In the genomic region with DNA sequence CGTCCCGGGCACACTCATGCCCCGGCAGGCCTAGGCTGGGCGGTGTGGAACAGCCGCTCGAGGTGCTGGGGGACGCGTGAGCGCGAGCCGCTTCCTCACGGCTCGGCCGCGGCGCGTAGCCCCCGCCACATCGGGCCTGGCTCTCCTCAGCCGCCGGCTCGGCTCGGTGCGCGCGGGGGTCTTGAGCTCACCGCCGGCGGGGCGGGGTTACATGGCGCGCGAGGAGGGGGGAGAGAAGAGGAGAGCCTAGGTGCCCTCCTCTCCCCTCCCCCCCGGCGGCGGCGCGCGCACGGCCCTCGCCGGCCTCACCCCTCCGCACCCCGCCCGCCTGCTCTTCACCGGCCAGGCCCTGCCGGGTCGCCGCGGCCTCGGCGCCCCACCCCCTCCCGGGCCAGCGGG, we compare ENCODE assay signal across 8 cellular contexts. TPM values are rescaled to one million over a fixed set of nuclear protein-coding genes. Genes with fewer than 3 reads are reported as not detected.
A peak's percentile ranks its signal among the peaks of the same experiment; 100 is the strongest.
DNase-seq lines count a peak whose midpoint lies in the region; ATAC-seq and TF ChIP-seq lines count a peak whose summit lies in the region.

No MANE protein-coding gene starts in this region.

- no peaks in the 10 kb centered on the region for H3K27me3 Mint-ChIP-seq in CD4-positive, alpha-beta memory T cell
- no peaks in the 10 kb centered on the region for H3K27me3 Mint-ChIP-seq in activated T-helper 2 cell treated with anti-CD3 and anti-CD28 coated beads, Interferon-gamma antibody, Interleukin-2, Interleukin-4, amounts not matched to agents 10 μg/mL and 5 μg/mL and 100 μg/mL, durations not matched to agents 14 hours and 24 hours and 36 hours (ENCODE audit: low read depth)
- no peaks in the 10 kb centered on the region for H3K27me3 Mint-ChIP-seq in neural crest cell (ENCODE audit: low read depth)

- peaks cover 48% of the 10 kb centered on the region for H3K4me1 ChIP-seq in CD4-positive, alpha-beta memory T cell (ENCODE audit: insufficient read depth, low read length)
- H3K4me1 ChIP-seq in Panc1 (ENCODE audit: control insufficient read depth, insufficient read depth, low read length) (no peaks in the 10 kb centered on the region), subcutaneous abdominal adipose tissue (ENCODE audit: control insufficient read depth in 5 of 5, insufficient read depth in 5 of 5, low read length in 5 of 5) (peaks cover 0 to 32% (median 29%) of the 10 kb centered on the region in 5 donors)

- H3K4me3 Mint-ChIP-seq in CD4-positive, alpha-beta memory T cell, result peak overlapping the region; percentile 92 to 98 (median 96)
- H3K4me3 Mint-ChIP-seq in activated T-helper 2 cell treated with anti-CD3 and anti-CD28 coated beads, Interferon-gamma antibody, Interleukin-2, Interleukin-4, amounts not matched to agents 10 μg/mL and 5 μg/mL and 100 μg/mL, durations not matched to agents 14 hours and 24 hours and 36 hours (ENCODE audit: low read depth), result peak overlapping the region; percentile 89
- peak overlapping the region; percentile 99 for H3K4me3 Mint-ChIP-seq in neural crest cell

- CTCF ChIA-PET in CD4-positive, alpha-beta memory T cell (lab: Charles Lee; ENCODE audit: partially characterized antibody), result interaction anchor here (0.9 to 1.2 kb wide), 4 partner anchors 16 to 381 kb away, joined by 3 to 8 read pairs (median 4); partner anchors contain the start of gene ERMP1
- CTCF ChIA-PET in Panc1 (lab: Charles Lee), result no interaction called here

- in situ Hi-C loops in Panc1 (cut with HindIII; ENCODE audit: low pct_unique_long_range_greater_than_20kb, low sequenced_read_pairs), result no loop called here

- POLR2A ChIA-PET in CD4-positive, alpha-beta memory T cell (lab: Charles Lee; ENCODE audit: partially characterized antibody), result interaction anchor here (0.6 to 4.0 kb wide), 23 partner anchors 8 to 1328 kb away, joined by 3 to 26 read pairs (median 5); partner anchors contain the start of genes CDC37L1, ERMP1, KDM4C and PLGRKT
- POLR2A ChIA-PET in Panc1 (lab: Charles Lee), result no interaction called here

- H3K36me3 Mint-ChIP-seq in CD4-positive, alpha-beta memory T cell, result peaks cover 13 to 30% of the 10 kb centered on the region in 2 donors
- H3K36me3 Mint-ChIP-seq in activated T-helper 2 cell treated with anti-CD3 and anti-CD28 coated beads, Interferon-gamma antibody, Interleukin-2, Interleukin-4, amounts not matched to agents 10 μg/mL and 5 μg/mL and 100 μg/mL, durations not matched to agents 14 hours and 24 hours and 36 hours (ENCODE audit: low read depth), result peaks cover 45% of the 10 kb centered on the region
- H3K36me3 Mint-ChIP-seq in neural crest cell (ENCODE audit: low read depth), result peaks cover 16% of the 10 kb centered on the region

- no TSS peak for BruUV-seq in Panc1 (replicated peaks; lab: Mats Ljungman, UMichigan)

- peak; percentile 50 for ATAC-seq in GM19452 (IDR thresholded peaks at IDR 0.05; ENCODE audit: unreplicated experiment)
- peak; percentile 24 for ATAC-seq in HG03565 (IDR thresholded peaks at IDR 0.05; ENCODE audit: unreplicated experiment)
- peak; percentile 82 for ATAC-seq in Panc1

- H3K4me1 Mint-ChIP-seq in CD4-positive, alpha-beta memory T cell, result peaks cover 23 to 70% (median 44%) of the 10 kb centered on the region in 4 donors
- H3K4me1 Mint-ChIP-seq in activated T-helper 2 cell treated with anti-CD3 and anti-CD28 coated beads, Interferon-gamma antibody, Interleukin-2, Interleukin-4, amounts not matched to agents 10 μg/mL and 5 μg/mL and 100 μg/mL, durations not matched to agents 14 hours and 24 hours and 36 hours (ENCODE audit: low read depth), result peaks cover 48% of the 10 kb centered on the region
- peaks cover 49% of the 10 kb centered on the region for H3K4me1 Mint-ChIP-seq in neural crest cell

- DNase-seq in CD4-positive, alpha-beta memory T cell, result peak in 4 of 5 donors; percentile 81 to 86 (median 82)
- DNase-seq in Panc1 (ENCODE audit: low read depth, low spot score) (no peak), fibroblast of the conjunctiva (ENCODE audit: low read depth) (peak; percentile 24), neural crest cell (ENCODE audit: low read depth, low spot score) (peak; percentile 75)
- peak; percentile 72 for DNase-seq in activated T-helper 2 cell treated with anti-CD3 and anti-CD28 coated beads, Interferon-gamma antibody, Interleukin-2, Interleukin-4, amounts not matched to agents 10 μg/mL and 5 μg/mL and 100 μg/mL, durations not matched to agents 14 hours and 24 hours and 36 hours (ENCODE audit: low spot score)

- TF ChIP-seq CTCF in Panc1 (IDR thresholded peaks at IDR 0.05) (no peak), neural crest cell (conservative IDR thresholded peaks at IDR 0.05) (no peak)

- peak overlapping the region; percentile 83 for H3K27ac ChIP-seq in CD4-positive, alpha-beta memory T cell (ENCODE audit: low read depth, low read length)
- H3K27ac ChIP-seq in Panc1 (ENCODE audit: low read length), result no peak overlapping the region; the same call in 1 of the 2 replicates
- H3K27ac ChIP-seq in subcutaneous abdominal adipose tissue (ENCODE audit: low read depth, low read length), result peak overlapping the region; percentile 83

- H3K36me3 ChIP-seq in CD4-positive, alpha-beta memory T cell (ENCODE audit: insufficient read depth, low read length), result peaks cover 4% of the 10 kb centered on the region
- no peaks in the 10 kb centered on the region for H3K36me3 ChIP-seq in Panc1 (ENCODE audit: control insufficient read depth, insufficient read depth, low read length)
- H3K36me3 ChIP-seq in subcutaneous abdominal adipose tissue (ENCODE audit: control insufficient read depth in 5 of 5, insufficient read depth in 5 of 5, low read length in 5 of 5), result peaks cover 0 to 10% (median 3%) of the 10 kb centered on the region in 5 donors

- peaks cover 0 to 7% (median 0%) of the 10 kb centered on the region in 8 donors for H3K9me3 Mint-ChIP-seq in CD4-positive, alpha-beta memory T cell
- H3K9me3 Mint-ChIP-seq in activated T-helper 2 cell treated with anti-CD3 and anti-CD28 coated beads, Interferon-gamma antibody, Interleukin-2, Interleukin-4, amounts not matched to agents 10 μg/mL and 5 μg/mL and 100 μg/mL, durations not matched to agents 14 hours and 24 hours and 36 hours, result no peaks in the 10 kb centered on the region
- H3K9me3 Mint-ChIP-seq in neural crest cell, result no peaks in the 10 kb centered on the region

- H3K9me3 ChIP-seq in CD4-positive, alpha-beta memory T cell (ENCODE audit: control insufficient read depth in 1 of 2, low read length in 2 of 2), result no peaks in the 10 kb centered on the region
- no peaks in the 10 kb centered on the region for H3K9me3 ChIP-seq in Panc1 (ENCODE audit: control insufficient read depth, insufficient read depth, low read depth, low read length)
- no peaks in the 10 kb centered on the region for H3K9me3 ChIP-seq in subcutaneous abdominal adipose tissue (ENCODE audit: control insufficient read depth in 5 of 5, low read length in 5 of 5)

- H3K9ac ChIP-seq in subcutaneous abdominal adipose tissue (ENCODE audit: low read length in 5 of 5), result peak overlapping the region in 4 of 5 donors; percentile 66 to 89 (median 86)

- peak overlapping the region; percentile 77 to 82 for H3K4me3 ChIP-seq in CD4-positive, alpha-beta memory T cell (ENCODE audit: low read length in 2 of 2)
- H3K4me3 ChIP-seq in Panc1 (ENCODE audit: low read depth in 2 of 2, low read length in 2 of 2) (peak overlapping the region; percentile 61 to 66), subcutaneous abdominal adipose tissue (ENCODE audit: low read depth in 1 of 5, low read length in 5 of 5) (peak overlapping the region in 4 of 5 donors; percentile 79 to 86 (median 84))

- intact Hi-C loops in CD4-positive, alpha-beta memory T cell (cut with micrococcal nuclease), result loop anchor here (1.0 to 10.0 kb wide), 11 partner anchors 8 to 1970 kb away; partner anchors contain the start of genes ERMP1, JAK2, KDM4C and PLGRKT
- intact Hi-C loops in Panc1 (cut with micrococcal nuclease; ENCODE audit: unreplicated experiment), result no loop called here
- intact Hi-C loops in activated T-helper 2 cell treated with anti-CD3 and anti-CD28 coated beads, Interferon-gamma antibody, Interleukin-2, Interleukin-4, amounts not matched to agents 10 μg/mL and 5 μg/mL and 100 μg/mL, durations not matched to agents 14 hours and 24 hours and 36 hours (cut with micrococcal nuclease), result loop anchor here (1.0 to 10.0 kb wide), 9 partner anchors 60 to 1023 kb away; partner anchors contain the start of genes CD274, JAK2, KDM4C and RIC1

- H3K27me3 ChIP-seq in CD4-positive, alpha-beta memory T cell (ENCODE audit: insufficient read depth, low read length), result no peaks in the 10 kb centered on the region
- H3K27me3 ChIP-seq in Panc1 (ENCODE audit: control insufficient read depth, insufficient read depth, low read length) (no peaks in the 10 kb centered on the region), subcutaneous abdominal adipose tissue (ENCODE audit: control insufficient read depth in 5 of 5, insufficient read depth in 4 of 5, low read length in 5 of 5) (no peaks in the 10 kb centered on the region)

- peak overlapping the region; percentile 48 to 98 (median 94) for H3K27ac Mint-ChIP-seq in CD4-positive, alpha-beta memory T cell
- no peak overlapping the region for H3K27ac Mint-ChIP-seq in activated T-helper 2 cell treated with anti-CD3 and anti-CD28 coated beads, Interferon-gamma antibody, Interleukin-2, Interleukin-4, amounts not matched to agents 10 μg/mL and 5 μg/mL and 100 μg/mL, durations not matched to agents 14 hours and 24 hours and 36 hours
- H3K27ac Mint-ChIP-seq in neural crest cell (ENCODE audit: unreplicated experiment), result no peak overlapping the region

RNA-seq across cellular contexts. Expression of gene RANBP6, which starts 7.7 kb away (rescaled TPM):
- total RNA-seq in CD4-positive, alpha-beta memory T cell, result 10 to 100 TPM; 36.0 to 36.7 TPM
- 10 to 100 TPM; 20.4 to 24.7 TPM for polyA plus RNA-seq in CD4-positive, alpha-beta memory T cell
- total RNA-seq in Panc1 (2021; ENCODE audit: unreplicated experiment) (3.9 TPM), neural crest cell (25.6 and 25.9 TPM in 2 replicates)
- polyA plus RNA-seq in Panc1 (2012; ENCODE audit: insufficient read length), result 2.2 TPM
- total RNA-seq in activated T-helper 2 cell treated with anti-CD3 and anti-CD28 coated beads, Interferon-gamma antibody, Interleukin-2, Interleukin-4, amounts not matched to agents 10 μg/mL and 5 μg/mL and 100 μg/mL, durations not matched to agents 14 hours and 24 hours and 36 hours, result 20.1 and 21.1 TPM in 2 replicates

Comparison
In these comparisons a context has a peak if more than half of its experiments do, and no peak if none do; other contexts are left out.
1. H3K27ac Mint-ChIP-seq: peak in CD4-positive, alpha-beta memory T cell (7 of 7); none in activated T-helper 2 cell treated with anti-CD3 and anti-CD28 coated beads, Interferon-gamma antibody, Interleukin-2, Interleukin-4, amounts not matched to agents 10 μg/mL and 5 μg/mL and 100 μg/mL, durations not matched to agents 14 hours and 24 hours and 36 hours (single experiment) and neural crest cell (single experiment).
2. ATAC-seq: peak in every context shown above with its lines; median percentile 82 in Panc1; 50 in GM19452; 24 in HG03565.
3. Peak in every context shown above with its lines, with median percentiles within 50 percentile points of each other: H3K4me3 ChIP-seq and H3K4me3 Mint-ChIP-seq.